In the genomic region with DNA sequence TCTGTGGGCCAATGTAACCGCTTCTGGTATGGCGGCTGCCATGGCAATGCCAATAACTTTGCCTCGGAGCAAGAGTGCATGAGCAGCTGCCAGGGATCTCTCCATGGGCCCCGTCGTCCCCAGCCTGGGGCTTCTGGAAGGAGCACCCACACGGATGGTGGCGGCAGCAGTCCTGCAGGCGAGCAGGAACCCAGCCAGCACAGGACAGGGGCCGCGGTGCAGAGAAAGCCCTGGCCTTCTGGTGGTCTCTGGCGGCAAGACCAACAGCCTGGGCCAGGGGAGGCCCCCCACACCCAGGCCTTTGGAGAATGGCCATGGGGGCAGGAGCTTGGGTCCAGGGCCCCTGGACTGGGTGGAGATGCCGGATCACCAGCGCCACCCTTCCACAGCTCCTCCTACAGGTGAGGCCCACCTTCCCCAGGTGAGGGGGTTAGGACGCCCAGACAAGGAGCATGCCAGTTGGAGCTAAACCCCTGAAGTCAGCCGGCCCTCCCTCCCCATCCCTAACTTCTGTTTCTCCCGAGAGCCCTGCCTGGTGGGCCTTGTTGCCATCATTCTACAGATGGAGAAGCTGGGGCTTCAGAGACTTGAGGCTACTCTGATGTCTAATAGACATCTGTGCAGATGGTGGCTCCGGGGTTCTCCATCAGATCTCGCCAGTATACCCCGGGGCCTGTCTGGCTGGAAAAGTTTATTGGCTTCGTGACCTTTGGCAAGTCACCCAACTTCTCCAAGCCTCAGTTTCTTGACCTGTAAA, we compare ENCODE assay signal across 25 cellular contexts. TPM values are rescaled to one million over a fixed set of nuclear protein-coding genes. Genes with fewer than 3 reads are reported as not detected.
"Had no signal": no experiment of that assay in that cellular context is flagged by ENCODE, and none has a peak within 500 bp of the region (broad histone marks: within the 10 kb centered on the region; RNA-seq: fewer than 3 reads in every experiment).

No MANE protein-coding gene starts in this region.

- H3K27ac Mint-ChIP-seq: activated CD4-positive, alpha-beta memory T cell treated with anti-CD3 and anti-CD28 coated beads for 36 hours; activated naive CD4-positive, alpha-beta T cell treated with anti-CD3 and anti-CD28 coated beads, Interleukin-2, amount 10 ng/mL, durations not matched to agents 7 days and 5 days; activated naive CD8-positive, alpha-beta T cell treated with anti-CD3 and anti-CD28 coated beads for 36 hours; activated T-helper 17 cell treated with anti-CD3 and anti-CD28 coated beads, Interleukin-2, amount 50 U/mL, for 72 hours; T-helper 1 cell treated with Interleukin-12 subunit alpha and Interleukin-12 subunit beta and Interleukin-4 antibody, amounts not matched to agents 30 μg/mL and 1 μg/mL, for 36 hours had no signal

- H3K27me3 ChIP-seq: brain microvascular endothelial cell, cardiac muscle cell, SJCRH30 had no signal

- H3K9me3 Mint-ChIP-seq: activated CD4-positive, alpha-beta memory T cell treated with anti-CD3 and anti-CD28 coated beads for 36 hours; activated naive CD4-positive, alpha-beta T cell treated with anti-CD3 and anti-CD28 coated beads, Interleukin-2, amount 10 ng/mL, durations not matched to agents 7 days and 5 days; activated naive CD8-positive, alpha-beta T cell treated with anti-CD3 and anti-CD28 coated beads for 36 hours; activated T-helper 17 cell treated with anti-CD3 and anti-CD28 coated beads, Interleukin-2, amount 50 U/mL, for 72 hours; T-helper 1 cell treated with Interleukin-12 subunit alpha and Interleukin-12 subunit beta and Interleukin-4 antibody, amounts not matched to agents 30 μg/mL and 1 μg/mL, for 36 hours had no signal

- H3K9me3 ChIP-seq: SJCRH30 had no signal

- H3K4me1 ChIP-seq: SJCRH30 had no signal

- H3K9ac ChIP-seq: KMS-11 had no signal

- H3K4me2 ChIP-seq: KMS-11 had no signal

- DNase-seq: activated CD4-positive, alpha-beta memory T cell treated with anti-CD3 and anti-CD28 coated beads for 36 hours; activated CD4-positive, alpha-beta T cell treated with anti-CD3 and anti-CD28 coated beads for 48 hours; activated gamma-delta T cell; activated naive CD4-positive, alpha-beta T cell treated with anti-CD3 and anti-CD28 coated beads, Interleukin-2, amount 10 ng/mL, durations not matched to agents 7 days and 5 days; activated naive CD8-positive, alpha-beta T cell treated with anti-CD3 and anti-CD28 coated beads for 36 hours; activated T-cell treated with anti-CD3 and anti-CD28 coated beads for 4 hours; activated T-cell treated with anti-CD3 and anti-CD28 coated beads, Interleukin-2, amount 50 U/mL, for 48 hours; brain microvascular endothelial cell; cerebellar nuclear complex; NCI-H1092 treated with DMSO at 0.1 percent for 48 hours; NCI-H1436; NCI-H1694 treated with DMSO at 0.1 percent for 48 hours; NCI-H2029 treated with DMSO at 0.1 percent for 48 hours; NCI-H345; NCI-H510A; NCI-H69; NK-92 treated with Interleukin-12 subunit alpha and Interleukin-12 subunit beta, amount 100 ng/mL, for 24 hours; OCI-M1; SJCRH30 had no signal

- ATAC-seq: activated T-helper 17 cell treated with anti-CD3 and anti-CD28 coated beads, Interleukin-2, amount 50 U/mL, for 72 hours; Panc1; Right ventricle myocardium inferior had no signal

- H3K4me3 ChIP-seq: cardiac muscle cell, SJCRH30 had no signal

- H3K36me3 ChIP-seq: brain microvascular endothelial cell, cardiac muscle cell, SJCRH30 had no signal

- H3K4me3 Mint-ChIP-seq: activated CD4-positive, alpha-beta memory T cell treated with anti-CD3 and anti-CD28 coated beads for 36 hours; activated naive CD4-positive, alpha-beta T cell treated with anti-CD3 and anti-CD28 coated beads, Interleukin-2, amount 10 ng/mL, durations not matched to agents 7 days and 5 days; activated naive CD8-positive, alpha-beta T cell treated with anti-CD3 and anti-CD28 coated beads for 36 hours; activated T-helper 17 cell treated with anti-CD3 and anti-CD28 coated beads, Interleukin-2, amount 50 U/mL, for 72 hours; T-helper 1 cell treated with Interleukin-12 subunit alpha and Interleukin-12 subunit beta and Interleukin-4 antibody, amounts not matched to agents 30 μg/mL and 1 μg/mL, for 36 hours had no signal

- H3K27me3 Mint-ChIP-seq: activated CD4-positive, alpha-beta memory T cell treated with anti-CD3 and anti-CD28 coated beads for 36 hours had no signal

- H3K4me1 Mint-ChIP-seq: activated naive CD4-positive, alpha-beta T cell treated with anti-CD3 and anti-CD28 coated beads, Interleukin-2, amount 10 ng/mL, durations not matched to agents 7 days and 5 days; activated T-helper 17 cell treated with anti-CD3 and anti-CD28 coated beads, Interleukin-2, amount 50 U/mL, for 72 hours had no signal

- H3K36me3 Mint-ChIP-seq: activated CD4-positive, alpha-beta memory T cell treated with anti-CD3 and anti-CD28 coated beads for 36 hours; activated naive CD4-positive, alpha-beta T cell treated with anti-CD3 and anti-CD28 coated beads, Interleukin-2, amount 10 ng/mL, durations not matched to agents 7 days and 5 days; activated naive CD8-positive, alpha-beta T cell treated with anti-CD3 and anti-CD28 coated beads for 36 hours had no signal

- H3K27ac ChIP-seq: brain microvascular endothelial cell, cardiac muscle cell, KMS-11, SJCRH30 had no signal

RNA-seq across cellular contexts. Expression of a gene that starts 25.3 kb away (rescaled TPM):
- total RNA-seq: SJCRH30 had no signal
